1 cellular context compared by ENCODE assay signal in genomic region chr17:7179317-7180254, GRCh38.
TF ChIP-seq lines count a peak whose summit lies in the region.

Gene ASGR1 (minus strand): TSS chr17:7179370. CDS start chr17:7178563, 807 bp downstream.

TF ChIP-seq in endothelial cell of umbilical vein, 7 proteins besides CTCF, POLR2A, EP300 and RAD21 (continued from another document):
- TF ChIP-seq FOS (IDR thresholded peaks at IDR 0.05; ENCODE audit: borderline replicate concordance, insufficient read depth, low read length) = no peak
- TF ChIP-seq, protein P1, sequence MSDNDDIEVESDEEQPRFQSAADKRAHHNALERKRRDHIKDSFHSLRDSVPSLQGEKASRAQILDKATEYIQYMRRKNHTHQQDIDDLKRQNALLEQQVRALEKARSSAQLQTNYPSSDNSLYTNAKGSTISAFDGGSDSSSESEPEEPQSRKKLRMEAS (IDR thresholded peaks at IDR 0.05; ENCODE audit: insufficient read depth, insufficient read length) = no peak
- TF ChIP-seq JUN (IDR thresholded peaks at IDR 0.05; ENCODE audit: borderline replicate concordance, insufficient read depth, insufficient read length, low read depth) = no peak
